Comparison of ENCODE assay signal across 17 cellular contexts in the genomic region with DNA sequence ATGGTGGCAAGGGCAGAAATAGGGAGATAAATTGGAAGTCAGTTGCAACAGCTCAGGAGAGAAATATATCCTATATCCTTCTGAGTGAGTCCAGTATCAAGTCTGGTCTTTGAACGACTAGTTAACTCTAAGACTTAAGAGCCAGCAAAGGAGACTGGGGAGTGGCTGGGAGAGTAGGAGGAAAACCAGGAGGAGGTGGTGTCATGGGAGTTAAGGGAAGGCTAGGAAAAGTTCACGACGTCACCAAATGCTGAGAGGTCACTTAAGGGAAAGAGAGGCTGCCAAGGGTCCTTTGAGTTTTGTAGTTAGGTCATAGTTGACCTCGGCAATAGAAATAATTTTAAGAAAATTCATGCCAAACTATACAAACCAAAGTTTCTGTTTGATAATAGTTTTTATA. TPM values are rescaled to one million over a fixed set of nuclear protein-coding genes. Genes with fewer than 3 reads are reported as not detected.
"Had no signal": no experiment of that assay in that cellular context is flagged by ENCODE, and none has a peak within 500 bp of the region (broad histone marks: within the 10 kb centered on the region; RNA-seq: fewer than 3 reads in every experiment).

No MANE protein-coding gene starts in this region.

- FAIRE-seq: bronchial epithelial cell, kidney, small intestine had no signal

- ATAC-seq: gastroesophageal sphincter; natural killer cell treated with Interleukin-12 subunit alpha and Interleukin-12 subunit beta and Interleukin-15 and Interleukin-18, amount 100 ng/mL, for 72 hours had no signal

- H3K27me3 Mint-ChIP-seq: activated CD8-positive, alpha-beta memory T cell treated with anti-CD3 and anti-CD28 coated beads, Interleukin-2, amount 10 ng/mL, durations not matched to agents 7 days and 5 days; natural killer cell treated with Interleukin-12 subunit alpha and Interleukin-12 subunit beta and Interleukin-15 and Interleukin-18, amount 100 ng/mL, for 72 hours had no signal

- DNase-seq: activated CD4-positive, alpha-beta T cell treated with anti-CD3 and anti-CD28 coated beads, Interleukin-2, amount 50 U/mL, for 1 hour; activated CD8-positive, alpha-beta memory T cell treated with anti-CD3 and anti-CD28 coated beads, Interleukin-2, amount 10 ng/mL, durations not matched to agents 7 days and 5 days; activated gamma-delta T cell; activated T-cell treated with anti-CD3 and anti-CD28 coated beads, Interleukin-2, amount 50 U/mL, for 1 hour; dermis blood vessel endothelial cell; hippocampal formation; kidney; mesendoderm; nucleus accumbens; small intestine; tibial artery; uterus had no signal

- H3K9me3 Mint-ChIP-seq: natural killer cell treated with Interleukin-12 subunit alpha and Interleukin-12 subunit beta and Interleukin-15 and Interleukin-18, amount 100 ng/mL, for 72 hours; T-helper 2 cell treated with Interferon-gamma antibody and Interleukin-4, amounts not matched to agents 5 μg/mL and 100 μg/mL, for 36 hours had no signal

- H3K27ac Mint-ChIP-seq: activated CD8-positive, alpha-beta memory T cell treated with anti-CD3 and anti-CD28 coated beads, Interleukin-2, amount 10 ng/mL, durations not matched to agents 7 days and 5 days; natural killer cell treated with Interleukin-12 subunit alpha and Interleukin-12 subunit beta and Interleukin-15 and Interleukin-18, amount 100 ng/mL, for 72 hours; T-helper 2 cell treated with Interferon-gamma antibody and Interleukin-4, amounts not matched to agents 5 μg/mL and 100 μg/mL, for 36 hours had no signal

- H3K4me3 Mint-ChIP-seq: activated CD8-positive, alpha-beta memory T cell treated with anti-CD3 and anti-CD28 coated beads, Interleukin-2, amount 10 ng/mL, durations not matched to agents 7 days and 5 days; natural killer cell treated with Interleukin-12 subunit alpha and Interleukin-12 subunit beta and Interleukin-15 and Interleukin-18, amount 100 ng/mL, for 72 hours; T-helper 2 cell treated with Interferon-gamma antibody and Interleukin-4, amounts not matched to agents 5 μg/mL and 100 μg/mL, for 36 hours had no signal

RNA-seq across cellular contexts. Expression of a gene that starts 46.0 kb away (rescaled TPM):
- total RNA-seq: ascending aorta, dermis blood vessel endothelial cell had no signal
